In genomic region chr6:141402489-141402888, GRCh38 we compare ENCODE assay signal across 19 cellular contexts.
A peak's percentile ranks its signal among the peaks of the same experiment; 100 is the strongest.
DNase-seq lines count a peak whose midpoint lies in the region; ATAC-seq and TF ChIP-seq lines count a peak whose summit lies in the region.
"Had no signal": no experiment of that assay in that cellular context is flagged by ENCODE, and none has a peak within 500 bp of the region (broad histone marks: within the 10 kb centered on the region; RNA-seq: fewer than 3 reads in every experiment).

No MANE protein-coding gene starts in this region.

- H3K27me3 ChIP-seq in Loucy (ENCODE audit: insufficient read depth, low read length, poor library complexity, severe bottlenecking) (no peaks in the 10 kb centered on the region), hepatocyte (no peaks in the 10 kb centered on the region)
- H3K27me3 ChIP-seq: BE2C, MG63, Peyer's patch had no signal

- H3K9ac ChIP-seq in Loucy (ENCODE audit: low read depth, low read length, poor library complexity, severe bottlenecking) = no peak overlapping the region
- H3K9ac ChIP-seq: KMS-11, SK-N-SH had no signal

- H3K9me3 ChIP-seq in Loucy (ENCODE audit: insufficient read depth, low read depth, low read length) (no peaks in the 10 kb centered on the region), hepatocyte (ENCODE audit: low read depth) (no peaks in the 10 kb centered on the region)
- H3K9me3 ChIP-seq: BE2C, Peyer's patch, SK-N-SH had no signal

- H3K9me2 ChIP-seq in Loucy (replicated peaks; ENCODE audit: low read depth, low read length) (no peaks in the 10 kb centered on the region), hepatocyte (replicated peaks; ENCODE audit: insufficient read depth) (no peaks in the 10 kb centered on the region)
- H3K9me2 ChIP-seq: SK-N-SH had no signal

- H3K4me3 ChIP-seq in Loucy (ENCODE audit: low read length, poor library complexity, severe bottlenecking) = no peak overlapping the region
- no peak overlapping the region for H3K4me3 ChIP-seq in hepatocyte
- H3K4me3 ChIP-seq: MG63, Peyer's patch had no signal

- ATAC-seq in Right ventricle myocardium superior (ENCODE audit: poor library complexity) (peak; percentile 89), esophagus mucosa (no peak)
- ATAC-seq: CD8-positive, alpha-beta T cell; HepG2 had no signal

- intact Hi-C loops in Right ventricle myocardium superior (cut with DNase I) = no loop called here

- H3K36me3 ChIP-seq in Loucy (ENCODE audit: insufficient read depth, low read length) (no peaks in the 10 kb centered on the region), hepatocyte (replicated peaks; ENCODE audit: insufficient read depth, low read depth) (no peaks in the 10 kb centered on the region)
- H3K36me3 ChIP-seq: BE2C, MG63, Peyer's patch had no signal

- H3K4me2 ChIP-seq in Loucy (ENCODE audit: low read depth, low read length, poor library complexity, severe bottlenecking) (peak overlapping the region; percentile 14), hepatocyte (peak overlapping the region; percentile 48)
- H3K4me2 ChIP-seq: KMS-11, SK-N-SH had no signal

- H3F3A ChIP-seq in Loucy (ENCODE audit: low read depth) = no peaks in the 10 kb centered on the region

- H4K20me1 ChIP-seq in Loucy (ENCODE audit: insufficient read depth, low read length, poor library complexity, severe bottlenecking) (no peaks in the 10 kb centered on the region), hepatocyte (ENCODE audit: insufficient read depth, poor library complexity, severe bottlenecking) (no peaks in the 10 kb centered on the region)

- in situ Hi-C loops in GM13976 (cut with MboI; ENCODE audit: low sequenced_read_pairs, unreplicated experiment) = no loop called here

- DNase-seq in Right ventricle myocardium superior (no peak), hepatocyte (ENCODE audit: low spot score) (no peak), GM13976 (ENCODE audit: low spot score) (no peak), mesenteric fat pad (ENCODE audit: low spot score) (no peak), NAMALWA (ENCODE audit: low spot score) (no peak)
- DNase-seq: BE2C; CD8-positive, alpha-beta T cell; DMS79 treated with DMSO at 0.1 percent for 48 hours; GOT3; MG63; NCI-H2227 treated with DMSO at 0.1 percent for 48 hours; NCI-H524 treated with DMSO at 0.1 percent for 48 hours; Peyer's patch; SHP77; SK-N-SH had no signal

- no peak overlapping the region for H2AFZ ChIP-seq in Loucy (ENCODE audit: low read length)
- H2AFZ ChIP-seq in hepatocyte = no peak overlapping the region

- no peak overlapping the region for H3K27ac ChIP-seq in hepatocyte
- H3K27ac ChIP-seq: KMS-11, Peyer's patch had no signal

- no peaks in the 10 kb centered on the region for H3K79me2 ChIP-seq in Loucy (ENCODE audit: insufficient read depth, low read length)
- no peaks in the 10 kb centered on the region for H3K79me2 ChIP-seq in hepatocyte

- no peak for TF ChIP-seq CTCF in Loucy (conservative IDR thresholded peaks at IDR 0.05; ENCODE audit: low read length)
- no peak for TF ChIP-seq CTCF in hepatocyte (IDR thresholded peaks at IDR 0.05; ENCODE audit: poor library complexity)
- TF ChIP-seq CTCF in GM13976 (IDR thresholded peaks at IDR 0.05; ENCODE audit: borderline replicate concordance, control extremely low read depth, extremely low read depth, insufficient read depth, missing control alignments) = no peak

- WGBS in hepatocyte (ENCODE audit: low lambda C conversion rate, missing lambda C conversion rate) = 67% methylated on average over 2 of the region's 2 CpGs

- H3K4me1 ChIP-seq in Loucy (ENCODE audit: insufficient read depth, low read length, poor library complexity, severe bottlenecking) (peaks cover 14% of the 10 kb centered on the region), hepatocyte (ENCODE audit: insufficient read depth) (no peaks in the 10 kb centered on the region)
- H3K4me1 ChIP-seq: BE2C, Peyer's patch had no signal
